Comparison of ENCODE assay signal across 14 cellular contexts in genomic region chr11:10377182-10377581, GRCh38.
"Had no signal": no experiment of that assay in that cellular context is flagged by ENCODE, and none has a peak within 500 bp of the region (broad histone marks: within the 10 kb centered on the region; RNA-seq: fewer than 3 reads in every experiment).

No MANE protein-coding gene starts in this region.

- DNase-seq: activated CD4-positive, alpha-beta memory T cell treated with anti-CD3 and anti-CD28 coated beads, Interleukin-2, amount 10 ng/mL, durations not matched to agents 7 days and 5 days; activated CD4-positive, alpha-beta T cell treated with anti-CD3 and anti-CD28 coated beads for 36 hours; activated CD8-positive, alpha-beta memory T cell treated with anti-CD3 and anti-CD28 coated beads, Interleukin-2, amount 50 U/mL, for 4 hours; activated naive CD4-positive, alpha-beta T cell; esophagus squamous epithelium; foreskin keratinocyte; mesendoderm; T-helper 2 cell; thyroid gland; uterus; WERI-Rb-1 had no signal

- H3K36me3 ChIP-seq: esophagus squamous epithelium, thyroid gland, uterus, WERI-Rb-1 had no signal

- H3K27me3 ChIP-seq: esophagus squamous epithelium, foreskin keratinocyte, thyroid gland, uterus had no signal

- H3K4me1 ChIP-seq: uterus had no signal

- H3K9me3 ChIP-seq: esophagus squamous epithelium, thyroid gland, uterus had no signal

- FAIRE-seq: astrocyte had no signal

- H3K27ac ChIP-seq: foreskin keratinocyte, parathyroid adenoma, uterus, WERI-Rb-1 had no signal

- ATAC-seq: activated CD4-positive, alpha-beta T cell treated with anti-CD3 and anti-CD28 coated beads for 36 hours; foreskin keratinocyte had no signal

- H2AFZ ChIP-seq: parathyroid adenoma had no signal

- H3K9ac ChIP-seq: parathyroid adenoma had no signal

- H3K4me3 ChIP-seq: esophagus squamous epithelium, skin epidermis, thyroid gland, uterus had no signal
